ENCODE assay signal across 1 cellular context in genomic region chr16:67326472-67327309, GRCh38.
A peak's percentile ranks its signal among the peaks of the same experiment; 100 is the strongest.
TF ChIP-seq lines count a peak whose summit lies in the region.

Gene KCTD19, minus strand, starts transcription at chr16:67326741. Its CDS starts 34 bp downstream, at chr16:67326707.
Gene LRRC36, plus strand, starts transcription at chr16:67326815. Its CDS starts 48 bp downstream, at chr16:67326863.

TF ChIP-seq in HepG2, 621 proteins besides CTCF, POLR2A, EP300 and RAD21 (continued from another document and continues in another):
- TF ChIP-seq BCLAF1 (IDR thresholded peaks at IDR 0.05) (no peak), ZNF30 (CRISPR knock-in tag; IDR thresholded peaks at IDR 0.05) (no peak), MTF1 (CRISPR knock-in tag; IDR thresholded peaks at IDR 0.05) (no peak), JUNB (CRISPR knock-in tag; IDR thresholded peaks at IDR 0.05; ENCODE audit: borderline replicate concordance) (no peak), ZNF407 (CRISPR knock-in tag; IDR thresholded peaks at IDR 0.05; ENCODE audit: not compliant biosample characterization) (no peak), ARHGAP35 (CRISPR knock-in tag; IDR thresholded peaks at IDR 0.05; ENCODE audit: borderline replicate concordance) (no peak), ZNF224 (CRISPR knock-in tag; IDR thresholded peaks at IDR 0.05) (no peak), ZMAT3 (CRISPR knock-in tag; conservative IDR thresholded peaks at IDR 0.05) (0 out of 2 replicates have a peak, but pooled peaks have one; percentile 34), PCBP1 (IDR thresholded peaks at IDR 0.05; ENCODE audit: borderline replicate concordance, low read depth, low read length) (no peak), PBX3 (CRISPR knock-in tag; IDR thresholded peaks at IDR 0.05; ENCODE audit: borderline replicate concordance) (no peak), FOXK1 (CRISPR knock-in tag; IDR thresholded peaks at IDR 0.05; ENCODE audit: borderline replicate concordance, low read depth) (no peak), KLF13 (CRISPR knock-in tag; IDR thresholded peaks at IDR 0.05) (no peak), MAFF (IDR thresholded peaks at IDR 0.05; ENCODE audit: low read depth, low read length) (no peak), ARNT2 (CRISPR knock-in tag; IDR thresholded peaks at IDR 0.05; ENCODE audit: low read depth) (peak; percentile 22; the same call in 1 of the 2 replicates), KAT2B (IDR thresholded peaks at IDR 0.05; ENCODE audit: borderline replicate concordance, low read depth, low read length) (no peak), PLRG1 (conservative IDR thresholded peaks at IDR 0.05) (no peak), ZNF839 (CRISPR knock-in tag; IDR thresholded peaks at IDR 0.05; ENCODE audit: borderline replicate concordance) (no peak), MATR3 (CRISPR knock-in tag; IDR thresholded peaks at IDR 0.05) (no peak), MTA3 (CRISPR knock-in tag; IDR thresholded peaks at IDR 0.05) (no peak), SP4 (CRISPR knock-in tag; IDR thresholded peaks at IDR 0.05) (peak; percentile 92), MEIS1 (CRISPR knock-in tag; IDR thresholded peaks at IDR 0.05; ENCODE audit: borderline replicate concordance) (no peak), MXD3 (CRISPR knock-in tag; IDR thresholded peaks at IDR 0.05) (no peak), ZNF646 (CRISPR knock-in tag; IDR thresholded peaks at IDR 0.05) (no peak), ZBTB39 (CRISPR knock-in tag; IDR thresholded peaks at IDR 0.05) (no peak), ZNF441 (CRISPR knock-in tag; IDR thresholded peaks at IDR 0.05; ENCODE audit: borderline replicate concordance) (no peak; the same call in 1 of the 2 replicates), ZNF788 (CRISPR knock-in tag; IDR thresholded peaks at IDR 0.05; ENCODE audit: borderline replicate concordance) (no peak), ZNF749 (CRISPR knock-in tag; IDR thresholded peaks at IDR 0.05; ENCODE audit: borderline replicate concordance) (no peak)
- TF ChIP-seq, protein P1, sequence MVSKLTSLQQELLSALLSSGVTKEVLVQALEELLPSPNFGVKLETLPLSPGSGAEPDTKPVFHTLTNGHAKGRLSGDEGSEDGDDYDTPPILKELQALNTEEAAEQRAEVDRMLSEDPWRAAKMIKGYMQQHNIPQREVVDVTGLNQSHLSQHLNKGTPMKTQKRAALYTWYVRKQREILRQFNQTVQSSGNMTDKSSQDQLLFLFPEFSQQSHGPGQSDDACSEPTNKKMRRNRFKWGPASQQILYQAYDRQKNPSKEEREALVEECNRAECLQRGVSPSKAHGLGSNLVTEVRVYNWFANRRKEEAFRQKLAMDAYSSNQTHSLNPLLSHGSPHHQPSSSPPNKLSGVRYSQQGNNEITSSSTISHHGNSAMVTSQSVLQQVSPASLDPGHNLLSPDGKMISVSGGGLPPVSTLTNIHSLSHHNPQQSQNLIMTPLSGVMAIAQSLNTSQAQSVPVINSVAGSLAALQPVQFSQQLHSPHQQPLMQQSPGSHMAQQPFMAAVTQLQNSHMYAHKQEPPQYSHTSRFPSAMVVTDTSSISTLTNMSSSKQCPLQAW (CRISPR knock-in tag; IDR thresholded peaks at IDR 0.05): no peak
- TF ChIP-seq, protein P2, sequence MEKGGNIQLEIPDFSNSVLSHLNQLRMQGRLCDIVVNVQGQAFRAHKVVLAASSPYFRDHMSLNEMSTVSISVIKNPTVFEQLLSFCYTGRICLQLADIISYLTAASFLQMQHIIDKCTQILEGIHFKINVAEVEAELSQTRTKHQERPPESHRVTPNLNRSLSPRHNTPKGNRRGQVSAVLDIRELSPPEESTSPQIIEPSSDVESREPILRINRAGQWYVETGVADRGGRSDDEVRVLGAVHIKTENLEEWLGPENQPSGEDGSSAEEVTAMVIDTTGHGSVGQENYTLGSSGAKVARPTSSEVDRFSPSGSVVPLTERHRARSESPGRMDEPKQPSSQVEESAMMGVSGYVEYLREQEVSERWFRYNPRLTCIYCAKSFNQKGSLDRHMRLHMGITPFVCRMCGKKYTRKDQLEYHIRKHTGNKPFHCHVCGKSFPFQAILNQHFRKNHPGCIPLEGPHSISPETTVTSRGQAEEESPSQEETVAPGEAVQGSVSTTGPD (CRISPR knock-in tag; IDR thresholded peaks at IDR 0.05): no peak; the same call in 1 of the 2 replicates
- TF ChIP-seq, protein P3, sequence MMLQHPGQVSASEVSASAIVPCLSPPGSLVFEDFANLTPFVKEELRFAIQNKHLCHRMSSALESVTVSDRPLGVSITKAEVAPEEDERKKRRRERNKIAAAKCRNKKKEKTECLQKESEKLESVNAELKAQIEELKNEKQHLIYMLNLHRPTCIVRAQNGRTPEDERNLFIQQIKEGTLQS (CRISPR knock-in tag; IDR thresholded peaks at IDR 0.05): no peak
